In genomic region chr18:24429188-24429587, GRCh38 we compare ENCODE assay signal across 27 cellular contexts. TPM values are rescaled to one million over a fixed set of nuclear protein-coding genes. Genes with fewer than 3 reads are reported as not detected.
"Had no signal": no experiment of that assay in that cellular context is flagged by ENCODE, and none has a peak within 500 bp of the region (broad histone marks: within the 10 kb centered on the region; RNA-seq: fewer than 3 reads in every experiment).

No MANE protein-coding gene starts in this region.

- ATAC-seq: K562, Panc1, PC-3, T-cell had no signal

- H3K27ac Mint-ChIP-seq: IgD-negative memory B cell, T-cell had no signal

- H3K4me3 Mint-ChIP-seq: T-cell had no signal

- DNase-seq: Kasumi-1, MM.1S, NCI-H1048, NCI-H1105, NCI-H1417, NCI-H1436 treated with DMSO at 0.1 percent for 48 hours, NCI-H1694, NCI-H187 treated with DMSO at 0.1 percent for 48 hours, NCI-H2029 treated with DMSO at 0.1 percent for 48 hours, NCI-H2171 treated with DMSO at 0.1 percent for 48 hours, NCI-H345, NCI-H446 treated with DMSO at 0.1 percent for 48 hours, NCI-H510A treated with DMSO at 0.1 percent for 48 hours, NCI-H526 treated with DMSO at 0.1 percent for 48 hours, NCI-H774, SHP77, SK-N-SH, SW 1271, T-cell had no signal

- FAIRE-seq: HTR-8/SVneo, K562 had no signal

RNA-seq across cellular contexts. Expression of gene IMPACT, which starts 2.7 kb away (rescaled TPM):
- total RNA-seq: OCI-LY7 had no signal

RNA-seq across cellular contexts. Expression of gene HRH4, which starts 31.2 kb away (rescaled TPM):
- total RNA-seq: K562, M059J, OCI-LY7, PC-3, SK-MEL-5 had no signal
